In the genomic region with DNA sequence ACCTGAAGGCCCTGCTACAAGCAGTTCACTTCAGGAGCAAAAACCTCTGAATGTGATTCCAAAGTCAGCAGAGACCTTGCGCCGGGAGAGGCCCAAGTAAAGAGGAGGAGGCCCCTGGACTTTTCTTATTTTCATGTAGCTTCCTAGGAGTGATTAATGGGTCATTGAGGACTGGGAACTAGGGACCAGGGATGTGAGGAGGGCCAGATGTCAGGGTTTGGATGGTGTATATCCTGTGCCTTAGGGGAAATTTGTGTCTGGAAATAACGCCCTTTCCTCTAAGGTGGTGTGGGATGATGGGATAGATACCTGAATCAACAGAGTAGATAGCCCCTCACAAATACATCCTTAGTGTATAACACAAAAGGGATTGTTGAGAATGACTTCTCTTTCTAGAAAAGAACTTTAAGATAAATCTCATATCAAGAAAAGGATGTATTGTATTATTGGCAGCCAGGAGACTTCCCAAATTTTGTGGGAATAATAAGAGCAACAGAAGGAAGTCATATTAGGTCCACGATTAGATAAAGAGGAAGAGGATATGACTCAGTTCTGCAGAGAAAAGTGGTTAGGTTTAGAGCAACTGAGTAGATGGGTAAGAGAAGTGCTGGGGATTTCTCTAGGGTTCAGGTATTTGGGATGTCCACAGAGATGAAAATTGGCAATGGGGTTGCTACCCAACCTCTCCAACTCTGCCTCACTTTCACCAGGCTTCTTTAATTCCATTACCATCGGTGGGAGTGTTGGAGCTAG, we compare ENCODE assay signal across 14 cellular contexts. TPM values are rescaled to one million over a fixed set of nuclear protein-coding genes. Genes with fewer than 3 reads are reported as not detected.
A peak's percentile ranks its signal among the peaks of the same experiment; 100 is the strongest.
DNase-seq lines count a peak whose midpoint lies in the region; ATAC-seq and TF ChIP-seq lines count a peak whose summit lies in the region.
"Had no signal": no experiment of that assay in that cellular context is flagged by ENCODE, and none has a peak within 500 bp of the region (broad histone marks: within the 10 kb centered on the region; RNA-seq: fewer than 3 reads in every experiment).

No MANE protein-coding gene starts in this region.

- H3K9me2 ChIP-seq in hepatocyte (replicated peaks; ENCODE audit: insufficient read depth) = no peaks in the 10 kb centered on the region

- H4K20me1 ChIP-seq in hepatocyte (ENCODE audit: insufficient read depth, poor library complexity, severe bottlenecking) = no peaks in the 10 kb centered on the region

- H3K4me1 Mint-ChIP-seq in activated CD4-positive, alpha-beta T cell treated with anti-CD3 and anti-CD28 coated beads for 36 hours = peaks cover 20% of the 10 kb centered on the region
- peaks cover 0 to 8% (median 7%) of the 10 kb centered on the region in 3 donors for H3K4me1 Mint-ChIP-seq in T-cell
- H3K4me1 Mint-ChIP-seq in stimulated activated naive CD8-positive, alpha-beta T cell treated with anti-CD3 and anti-CD28 coated beads, Interleukin-15, amount 100 ng/mL, for 72 hours = peaks cover 29% of the 10 kb centered on the region
- H3K4me1 Mint-ChIP-seq: activated B cell treated with CpG ODN at 0.5 μM for 24 hours had no signal

- H3K27ac ChIP-seq in hepatocyte = no peak overlapping the region

- intact Hi-C loops in activated CD4-positive, alpha-beta T cell treated with anti-CD3 and anti-CD28 coated beads for 36 hours (cut with DNase I, micrococcal nuclease) = no loop called here

- no peaks in the 10 kb centered on the region for H3K27me3 Mint-ChIP-seq in activated CD4-positive, alpha-beta T cell treated with anti-CD3 and anti-CD28 coated beads for 36 hours
- H3K27me3 Mint-ChIP-seq in T-cell = no peaks in the 10 kb centered on the region
- H3K27me3 Mint-ChIP-seq in stimulated activated naive CD8-positive, alpha-beta T cell treated with anti-CD3 and anti-CD28 coated beads, Interleukin-15, amount 100 ng/mL, for 72 hours = no peaks in the 10 kb centered on the region
- H3K27me3 Mint-ChIP-seq: activated B cell treated with CpG ODN at 0.5 μM for 24 hours, IgD-negative memory B cell had no signal

- no peak for DNase-seq in activated CD4-positive, alpha-beta T cell treated with anti-CD3 and anti-CD28 coated beads for 36 hours
- DNase-seq in activated CD4-positive, alpha-beta T cell treated with anti-CD3 and anti-CD28 coated beads for 48 hours = no peak
- DNase-seq in T-cell = no peak
- peak; percentile 41 for DNase-seq in fibroblast of the aortic adventitia (ENCODE audit: low read depth)
- no peak for DNase-seq in stimulated activated naive CD8-positive, alpha-beta T cell treated with anti-CD3 and anti-CD28 coated beads, Interleukin-15, amount 100 ng/mL, for 72 hours
- no peak for DNase-seq in hepatocyte (ENCODE audit: low spot score)
- DNase-seq: activated B cell treated with CpG ODN at 0.5 μM for 24 hours, glutamatergic neuron, substantia nigra had no signal

- no peaks in the 10 kb centered on the region for H3K4me1 ChIP-seq in hepatocyte (ENCODE audit: insufficient read depth)

- H3K36me3 Mint-ChIP-seq in activated CD4-positive, alpha-beta T cell treated with anti-CD3 and anti-CD28 coated beads for 36 hours (ENCODE audit: low read depth) = peaks cover 40% of the 10 kb centered on the region
- H3K36me3 Mint-ChIP-seq in T-cell = peaks cover 30% of the 10 kb centered on the region
- H3K36me3 Mint-ChIP-seq: IgD-negative memory B cell had no signal

- CTCF ChIA-PET in activated CD4-positive, alpha-beta T cell treated with anti-CD3 and anti-CD28 coated beads for 36 hours (lab: Charles Lee) = no interaction called here
- CTCF ChIA-PET in T-cell (lab: Charles Lee) = no interaction called here

- TF ChIP-seq CTCF in fibroblast of the aortic adventitia (IDR thresholded peaks at IDR 0.05; ENCODE audit: insufficient read depth, low read length) (no peak), hepatocyte (IDR thresholded peaks at IDR 0.05; ENCODE audit: poor library complexity) (no peak)

- no peaks in the 10 kb centered on the region for H3K79me2 ChIP-seq in hepatocyte

- no peak overlapping the region for H3K4me3 Mint-ChIP-seq in activated CD4-positive, alpha-beta T cell treated with anti-CD3 and anti-CD28 coated beads for 36 hours
- no peak overlapping the region for H3K4me3 Mint-ChIP-seq in T-cell
- no peak overlapping the region for H3K4me3 Mint-ChIP-seq in stimulated activated naive CD8-positive, alpha-beta T cell treated with anti-CD3 and anti-CD28 coated beads, Interleukin-15, amount 100 ng/mL, for 72 hours
- H3K4me3 Mint-ChIP-seq: activated B cell treated with CpG ODN at 0.5 μM for 24 hours, IgD-negative memory B cell had no signal

- H3K9me3 ChIP-seq in hepatocyte (ENCODE audit: low read depth) = no peaks in the 10 kb centered on the region

- H2AFZ ChIP-seq in hepatocyte = no peak overlapping the region

- ATAC-seq in activated CD4-positive, alpha-beta T cell treated with anti-CD3 and anti-CD28 coated beads for 36 hours = peak; percentile 57
- no peak for ATAC-seq in T-cell (replicated peaks in 1 of 4)
- peak; percentile 75 for ATAC-seq in stimulated activated naive CD8-positive, alpha-beta T cell treated with anti-CD3 and anti-CD28 coated beads, Interleukin-15, amount 100 ng/mL, for 72 hours
- ATAC-seq in HG03039 (IDR thresholded peaks at IDR 0.05; ENCODE audit: unreplicated experiment) = no peak
- no peak for ATAC-seq in HG02852 (IDR thresholded peaks at IDR 0.05; ENCODE audit: unreplicated experiment)
- ATAC-seq: GM12878 had no signal

- 72% methylated on average over 5 of the region's 5 CpGs for WGBS in hepatocyte (ENCODE audit: low lambda C conversion rate, missing lambda C conversion rate)

- no peak overlapping the region for H3K4me3 ChIP-seq in fibroblast of the aortic adventitia (ENCODE audit: low read depth, low read length)
- no peak overlapping the region for H3K4me3 ChIP-seq in hepatocyte
- H3K4me3 ChIP-seq: GM12878, lung had no signal

- peak overlapping the region; percentile 42 for H3K27ac Mint-ChIP-seq in activated CD4-positive, alpha-beta T cell treated with anti-CD3 and anti-CD28 coated beads for 36 hours
- H3K27ac Mint-ChIP-seq in T-cell = peak overlapping the region; percentile 3 to 61
- no peak overlapping the region for H3K27ac Mint-ChIP-seq in stimulated activated naive CD8-positive, alpha-beta T cell treated with anti-CD3 and anti-CD28 coated beads, Interleukin-15, amount 100 ng/mL, for 72 hours
- H3K27ac Mint-ChIP-seq: activated B cell treated with CpG ODN at 0.5 μM for 24 hours, IgD-negative memory B cell had no signal

- POLR2A ChIA-PET in activated CD4-positive, alpha-beta T cell treated with anti-CD3 and anti-CD28 coated beads for 36 hours (lab: Charles Lee) = interaction anchor here (0.6 kb wide), 1 partner anchor 105 kb away, joined by 3 read pairs; no protein-coding TSS in a partner anchor
- POLR2A ChIA-PET in T-cell (lab: Charles Lee) = no interaction called here

- no peaks in the 10 kb centered on the region for H3K27me3 ChIP-seq in hepatocyte

- H3K36me3 ChIP-seq in hepatocyte (replicated peaks; ENCODE audit: insufficient read depth, low read depth) = no peaks in the 10 kb centered on the region

- H3K9me3 Mint-ChIP-seq in activated CD4-positive, alpha-beta T cell treated with anti-CD3 and anti-CD28 coated beads for 36 hours (ENCODE audit: low read depth) = no peaks in the 10 kb centered on the region
- H3K9me3 Mint-ChIP-seq in T-cell = no peaks in the 10 kb centered on the region
- H3K9me3 Mint-ChIP-seq in stimulated activated naive CD8-positive, alpha-beta T cell treated with anti-CD3 and anti-CD28 coated beads, Interleukin-15, amount 100 ng/mL, for 72 hours = no peaks in the 10 kb centered on the region
- H3K9me3 Mint-ChIP-seq: activated B cell treated with CpG ODN at 0.5 μM for 24 hours, IgD-negative memory B cell had no signal

- no peak overlapping the region for H3K4me2 ChIP-seq in hepatocyte

RNA-seq across cellular contexts. Expression of a gene that starts 1.1 kb away (rescaled TPM):
- total RNA-seq in activated CD4-positive, alpha-beta T cell treated with anti-CD3 and anti-CD28 coated beads for 36 hours = 1 to 10 TPM; 6.2 to 6.5 TPM
- total RNA-seq in T-cell (1 to 10 TPM; 2.3 to 4.0 (median 3.0) TPM), fibroblast of the aortic adventitia (ENCODE audit: low replicate concordance) (2.6 and 6.2 TPM in 2 replicates), hepatocyte (1.1 and 1.6 TPM in 2 replicates)
- polyA plus RNA-seq in hepatocyte = 0.15 and 1.2 TPM in 2 replicates
- polyA plus RNA-seq: IgD-negative memory B cell had no signal

RNA-seq across cellular contexts. Expression of a gene that starts 19.2 kb away (rescaled TPM):
- 1,000 to 10,000 TPM in 1 of 2 experiments, 100 to 1,000 TPM in 1; 508 to 1,161 TPM for total RNA-seq in activated CD4-positive, alpha-beta T cell treated with anti-CD3 and anti-CD28 coated beads for 36 hours
- total RNA-seq in T-cell (100 to 1,000 TPM; 322 to 419 (median 348) TPM), fibroblast of the aortic adventitia (ENCODE audit: low replicate concordance) (330 and 444 TPM in 2 replicates), hepatocyte (318 and 330 TPM in 2 replicates)
- 175 and 204 TPM in 2 replicates for polyA plus RNA-seq in hepatocyte

RNA-seq across cellular contexts. Expression of a gene that starts 48.7 kb away (rescaled TPM):
- total RNA-seq in activated CD4-positive, alpha-beta T cell treated with anti-CD3 and anti-CD28 coated beads for 36 hours = 10 to 100 TPM; 22.6 to 22.8 TPM
- 10 to 100 TPM; 23.6 to 32.4 (median 28.7) TPM for total RNA-seq in T-cell
- total RNA-seq in fibroblast of the aortic adventitia (ENCODE audit: low replicate concordance) = 10.6 and 20.3 TPM in 2 replicates
- total RNA-seq in hepatocyte = 25.0 and 26.2 TPM in 2 replicates
- polyA plus RNA-seq in hepatocyte = 10.5 and 15.1 TPM in 2 replicates

Comparison
In these comparisons a context has a peak if more than half of its experiments do, and no peak if none do; other contexts are left out.
1. ATAC-seq: peak in activated CD4-positive, alpha-beta T cell treated with anti-CD3 and anti-CD28 coated beads for 36 hours (single experiment) and stimulated activated naive CD8-positive, alpha-beta T cell treated with anti-CD3 and anti-CD28 coated beads, Interleukin-15, amount 100 ng/mL, for 72 hours (single experiment); none in T-cell (0 of 4), HG03039 (single experiment) and HG02852 (single experiment).
2. H3K27ac Mint-ChIP-seq: peak in activated CD4-positive, alpha-beta T cell treated with anti-CD3 and anti-CD28 coated beads for 36 hours (single experiment) and T-cell (2 of 2); none in stimulated activated naive CD8-positive, alpha-beta T cell treated with anti-CD3 and anti-CD28 coated beads, Interleukin-15, amount 100 ng/mL, for 72 hours (0 of 2).